In genomic region chr13:44507639-44508038, GRCh38 we compare ENCODE assay signal across 22 cellular contexts.
"Had no signal": no experiment of that assay in that cellular context is flagged by ENCODE, and none has a peak within 500 bp of the region (broad histone marks: within the 10 kb centered on the region; RNA-seq: fewer than 3 reads in every experiment).

No MANE protein-coding gene starts in this region.

- H3K9me3 Mint-ChIP-seq: dendritic cell treated with granulocyte-macrophage colony-stimulating factor and Interleukin-4, amounts not matched to agents 40 ng/mL and 50 ng/mL, for 4 days; effector memory CD8-positive, alpha-beta T cell; memory B cell; mesothelial cell of epicardium; natural killer cell treated with Interleukin-12 subunit alpha and Interleukin-12 subunit beta and Interleukin-15 and Interleukin-18, amount 100 ng/mL, for 72 hours; stimulated activated naive CD8-positive, alpha-beta T cell treated with anti-CD3 and anti-CD28 coated beads, Interleukin-15, amount 100 ng/mL, for 72 hours had no signal

- H3K4me3 ChIP-seq: esophagus muscularis mucosa, gastrocnemius medialis, heart right ventricle, left ventricle myocardium inferior, lower lobe of right lung, skin epidermis, thoracic aorta, transverse colon had no signal

- H3K27me3 Mint-ChIP-seq: dendritic cell treated with granulocyte-macrophage colony-stimulating factor and Interleukin-4, amounts not matched to agents 40 ng/mL and 50 ng/mL, for 4 days; effector memory CD8-positive, alpha-beta T cell; memory B cell; natural killer cell treated with Interleukin-12 subunit alpha and Interleukin-12 subunit beta and Interleukin-15 and Interleukin-18, amount 100 ng/mL, for 72 hours; stimulated activated naive B cell treated with anti-CD40 and anti-IgM and Interleukin-4, amounts not matched to agents 10 μg/mL and 1 μg/mL and 100 μg/mL, for 72 hours; stimulated activated naive CD8-positive, alpha-beta T cell treated with anti-CD3 and anti-CD28 coated beads, Interleukin-15, amount 100 ng/mL, for 72 hours had no signal

- H3K27me3 ChIP-seq: esophagus muscularis mucosa, gastrocnemius medialis, heart right ventricle, transverse colon had no signal

- H3K27ac ChIP-seq: epithelial cell of prostate, esophagus muscularis mucosa, heart right ventricle, left ventricle myocardium inferior, lower lobe of right lung, skin epidermis, thoracic aorta, transverse colon had no signal

- H3K36me3 Mint-ChIP-seq: memory B cell; natural killer cell treated with Interleukin-12 subunit alpha and Interleukin-12 subunit beta and Interleukin-15 and Interleukin-18, amount 100 ng/mL, for 72 hours had no signal

- H3K4me1 ChIP-seq: esophagus muscularis mucosa, lower lobe of right lung, transverse colon had no signal

- DNase-seq: effector memory CD8-positive, alpha-beta T cell; gastrocnemius medialis; heart right ventricle; hypothalamus; kidney; left cardiac atrium; left ventricle myocardium inferior; lower lobe of right lung; stimulated activated CD4-positive, alpha-beta T cell treated with anti-CD3 and anti-CD28 coated beads, Interleukin-2, amount 100 ng/mL, for 24 hours; stimulated activated CD4-positive, alpha-beta T cell treated with anti-CD3 and anti-CD28 coated beads, Interleukin-4, amount 100 ng/mL, for 4 hours; stimulated activated naive B cell treated with anti-CD40 and anti-IgM and Interleukin-4, amounts not matched to agents 10 μg/mL and 1 μg/mL and 100 μg/mL, for 72 hours; stimulated activated naive CD8-positive, alpha-beta T cell treated with anti-CD3 and anti-CD28 coated beads, Interleukin-15, amount 100 ng/mL, for 72 hours; transverse colon had no signal

- ATAC-seq: effector memory CD8-positive, alpha-beta T cell; gastrocnemius medialis; heart right ventricle; left cardiac atrium; lower lobe of right lung; natural killer cell treated with Interleukin-12 subunit alpha and Interleukin-12 subunit beta and Interleukin-15 and Interleukin-18, amount 100 ng/mL, for 72 hours; sciatic nerve; stimulated activated naive B cell treated with anti-CD40 and anti-IgM and Interleukin-4, amounts not matched to agents 10 μg/mL and 1 μg/mL and 100 μg/mL, for 72 hours; stimulated activated naive CD8-positive, alpha-beta T cell treated with anti-CD3 and anti-CD28 coated beads, Interleukin-15, amount 100 ng/mL, for 72 hours had no signal

- H3K27ac Mint-ChIP-seq: dendritic cell treated with granulocyte-macrophage colony-stimulating factor and Interleukin-4, amounts not matched to agents 40 ng/mL and 50 ng/mL, for 4 days; effector memory CD8-positive, alpha-beta T cell; memory B cell; mesothelial cell of epicardium; natural killer cell treated with Interleukin-12 subunit alpha and Interleukin-12 subunit beta and Interleukin-15 and Interleukin-18, amount 100 ng/mL, for 72 hours; stimulated activated naive B cell treated with anti-CD40 and anti-IgM and Interleukin-4, amounts not matched to agents 10 μg/mL and 1 μg/mL and 100 μg/mL, for 72 hours; stimulated activated naive CD8-positive, alpha-beta T cell treated with anti-CD3 and anti-CD28 coated beads, Interleukin-15, amount 100 ng/mL, for 72 hours had no signal

- H3K9me3 ChIP-seq: esophagus muscularis mucosa, gastrocnemius medialis, heart right ventricle, left ventricle myocardium inferior, lower lobe of right lung, thoracic aorta, transverse colon had no signal

- H3K4me1 Mint-ChIP-seq: memory B cell; stimulated activated naive B cell treated with anti-CD40 and anti-IgM and Interleukin-4, amounts not matched to agents 10 μg/mL and 1 μg/mL and 100 μg/mL, for 72 hours; stimulated activated naive CD8-positive, alpha-beta T cell treated with anti-CD3 and anti-CD28 coated beads, Interleukin-15, amount 100 ng/mL, for 72 hours had no signal

- H3K4me3 Mint-ChIP-seq: dendritic cell treated with granulocyte-macrophage colony-stimulating factor and Interleukin-4, amounts not matched to agents 40 ng/mL and 50 ng/mL, for 4 days; effector memory CD8-positive, alpha-beta T cell; memory B cell; mesothelial cell of epicardium; natural killer cell treated with Interleukin-12 subunit alpha and Interleukin-12 subunit beta and Interleukin-15 and Interleukin-18, amount 100 ng/mL, for 72 hours; stimulated activated naive B cell treated with anti-CD40 and anti-IgM and Interleukin-4, amounts not matched to agents 10 μg/mL and 1 μg/mL and 100 μg/mL, for 72 hours; stimulated activated naive CD8-positive, alpha-beta T cell treated with anti-CD3 and anti-CD28 coated beads, Interleukin-15, amount 100 ng/mL, for 72 hours had no signal

- H3K36me3 ChIP-seq: gastrocnemius medialis, lower lobe of right lung, thoracic aorta, transverse colon had no signal
